In the genomic region with DNA sequence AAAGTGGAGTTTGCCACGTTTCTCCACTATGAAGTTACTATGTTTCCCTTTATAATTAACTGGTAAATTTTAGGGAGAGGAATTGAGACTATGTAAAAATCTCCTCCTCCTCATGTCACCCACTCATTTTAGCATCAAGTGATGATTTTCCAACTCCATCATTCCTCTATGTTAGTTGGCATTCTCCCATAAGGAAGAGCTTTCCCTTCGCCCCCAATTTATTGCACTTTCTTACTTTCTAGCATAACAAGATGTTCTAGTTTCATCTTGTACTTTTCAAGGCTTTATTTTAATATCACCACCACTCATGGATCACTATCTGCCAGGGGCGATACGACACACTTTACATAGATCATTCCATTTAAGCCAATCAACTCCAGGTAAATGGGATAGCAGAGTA, we compare ENCODE assay signal across 2 cellular contexts.
"Had no signal": no experiment of that assay in that cellular context is flagged by ENCODE, and none has a peak within 500 bp of the region (broad histone marks: within the 10 kb centered on the region; RNA-seq: fewer than 3 reads in every experiment).

No MANE protein-coding gene starts in this region.

- DNase-seq: IMR-90, KG1 had no signal
